ENCODE assay signal across 16 cellular contexts in the genomic region with DNA sequence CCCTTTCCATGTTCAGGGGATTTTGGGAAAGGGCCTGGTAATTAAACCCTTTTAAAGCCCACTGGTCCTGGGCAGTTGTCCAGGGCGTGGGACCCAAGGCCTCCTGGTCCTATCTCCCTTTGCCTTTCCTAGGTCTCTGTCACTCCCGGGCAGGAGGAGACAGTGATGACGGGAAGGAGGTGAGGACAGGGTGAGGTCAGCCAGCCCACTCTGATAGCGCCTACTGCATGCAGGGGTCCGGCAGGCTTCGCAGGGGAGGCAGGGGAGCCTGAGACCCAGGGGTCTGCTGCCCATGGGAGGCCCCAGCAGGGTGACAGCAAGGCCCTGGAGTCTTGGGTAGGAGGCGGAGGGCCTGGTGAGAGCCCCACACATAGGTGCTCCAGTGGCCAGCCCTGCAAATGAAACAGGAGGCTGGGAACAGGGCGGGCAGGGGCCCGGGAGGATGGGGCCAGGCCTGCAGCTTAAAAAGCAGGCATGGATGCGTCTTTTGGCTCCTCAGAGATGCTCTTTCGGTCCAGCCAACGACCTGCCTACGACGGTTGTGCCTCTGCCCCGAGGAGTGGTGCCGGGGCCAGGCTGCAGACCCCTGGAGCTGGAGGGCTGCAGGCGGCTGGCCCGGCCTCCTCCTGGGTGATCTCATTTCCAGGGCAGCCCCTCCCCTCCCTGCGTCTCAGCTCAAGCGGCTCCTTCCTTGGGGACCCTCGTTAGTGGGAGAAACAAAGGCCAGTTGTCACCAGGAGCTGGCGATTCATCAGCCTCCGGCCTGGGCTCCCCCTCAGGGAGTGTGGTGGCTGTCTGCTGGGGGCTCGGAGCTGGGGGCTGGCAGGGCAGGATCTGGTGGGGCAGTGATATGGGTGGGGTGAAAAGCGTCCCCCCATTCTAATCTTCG. TPM values are rescaled to one million over a fixed set of nuclear protein-coding genes. Genes with fewer than 3 reads are reported as not detected.
DNase-seq lines count a peak whose midpoint lies in the region; ATAC-seq and TF ChIP-seq lines count a peak whose summit lies in the region.
"Had no signal": no experiment of that assay in that cellular context is flagged by ENCODE, and none has a peak within 500 bp of the region (broad histone marks: within the 10 kb centered on the region; RNA-seq: fewer than 3 reads in every experiment).

No MANE protein-coding gene starts in this region.

- no peaks in the 10 kb centered on the region for H3K36me3 ChIP-seq in right lobe of liver
- no peaks in the 10 kb centered on the region for H3K36me3 ChIP-seq in trophoblast cell (ENCODE audit: control insufficient read depth in 1 of 2, insufficient read depth in 2 of 2, low read length in 2 of 2)
- H3K36me3 ChIP-seq in tibial nerve, result no peaks in the 10 kb centered on the region

- H3K14ac ChIP-seq in trophoblast cell (ENCODE audit: low read length), result peak overlapping the region; percentile 37

- no CpG with 5 or more reads among the region's 26 CpGs for WGBS in right lobe of liver (ENCODE audit: insufficient coverage, low coverage, low lambda C conversion rate, missing lambda C conversion rate)
- WGBS in trophoblast cell (ENCODE audit: extremely low coverage, insufficient coverage, insufficient read length), result no CpG with 5 or more reads among the region's 26 CpGs
- 63 to 78% methylated on average over 23 of the region's 26 CpGs for WGBS in tibial nerve, 2 donors

- H3K18ac ChIP-seq in trophoblast cell (ENCODE audit: low read length), result peak overlapping the region; percentile 20

- no peak overlapping the region for H4K91ac ChIP-seq in trophoblast cell (ENCODE audit: low read depth, low read length)

- peaks cover 0 to 2% (median 0%) of the 10 kb centered on the region in 7 donors for H3K9me3 Mint-ChIP-seq in CD14-positive monocyte
- H3K9me3 Mint-ChIP-seq in T-helper 2 cell treated with Interferon-gamma antibody and Interleukin-4, amounts not matched to agents 5 μg/mL and 100 μg/mL, for 36 hours, result no peaks in the 10 kb centered on the region
- H3K9me3 Mint-ChIP-seq: activated naive CD8-positive, alpha-beta T cell treated with anti-CD3 and anti-CD28 coated beads, Interleukin-2, amount 10 ng/mL, durations not matched to agents 7 days and 5 days had no signal

- H3K36me3 Mint-ChIP-seq in CD14-positive monocyte, result peaks cover 0 to 2% of the 10 kb centered on the region in 2 donors
- H3K36me3 Mint-ChIP-seq in T-helper 2 cell treated with Interferon-gamma antibody and Interleukin-4, amounts not matched to agents 5 μg/mL and 100 μg/mL, for 36 hours (ENCODE audit: low read depth), result no peaks in the 10 kb centered on the region
- H3K36me3 Mint-ChIP-seq: activated naive CD8-positive, alpha-beta T cell treated with anti-CD3 and anti-CD28 coated beads, Interleukin-2, amount 10 ng/mL, durations not matched to agents 7 days and 5 days had no signal

- H4K12ac ChIP-seq in trophoblast cell (ENCODE audit: low read depth, low read length), result no peak overlapping the region

- TF ChIP-seq EP300 in tibial nerve (IDR thresholded peaks at IDR 0.05), result no peak

- TF ChIP-seq CTCF in CD14-positive monocyte (IDR thresholded peaks at IDR 0.05) (no peak), right lobe of liver (IDR thresholded peaks at IDR 0.05) (no peak), tibial nerve (IDR thresholded peaks at IDR 0.05) (no peak)

- DNase-seq in CD14-positive monocyte (ENCODE audit: low spot score) (peak; percentile 37), Right ventricle myocardium superior (peak; percentile 29), right lobe of liver (peak in 2 of 3 donors; percentile 49 to 55), trophoblast cell (no peak), tibial nerve (ENCODE audit: low spot score in 2 of 2) (no peak), SKM-1 (lab: John Stamatoyannopoulos, UW; ENCODE audit: unreplicated experiment) (no peak)
- no peak for DNase-seq in T-helper 2 cell treated with Interferon-gamma antibody and Interleukin-4, amounts not matched to agents 5 μg/mL and 100 μg/mL, for 36 hours (ENCODE audit: low spot score)
- no peak for DNase-seq in activated naive CD4-positive, alpha-beta T cell (lab: John Stamatoyannopoulos, UW)
- DNase-seq: activated CD4-positive, alpha-beta T cell treated with anti-CD3 and anti-CD28 coated beads for 4 hours; activated naive CD8-positive, alpha-beta T cell treated with anti-CD3 and anti-CD28 coated beads, Interleukin-2, amount 10 ng/mL, durations not matched to agents 7 days and 5 days; NCI-H1417; NCI-H524 treated with DMSO at 0.1 percent for 48 hours; stimulated activated CD4-positive, alpha-beta T cell treated with anti-CD3 and anti-CD28 coated beads, Interleukin-4, amount 100 ng/mL, for 4 hours had no signal

- H3K4me1 ChIP-seq in right lobe of liver (peaks cover 0 to 64% (median 26%) of the 10 kb centered on the region in 4 donors), trophoblast cell (ENCODE audit: control insufficient read depth in 1 of 2, insufficient read depth in 2 of 2, low read length in 2 of 2) (peaks cover 10 to 36% of the 10 kb centered on the region in 2 experiments), tibial nerve (peaks cover 0 to 64% (median 35%) of the 10 kb centered on the region in 4 donors)

- H3K27ac Mint-ChIP-seq in CD14-positive monocyte, result no peak overlapping the region
- no peak overlapping the region for H3K27ac Mint-ChIP-seq in T-helper 2 cell treated with Interferon-gamma antibody and Interleukin-4, amounts not matched to agents 5 μg/mL and 100 μg/mL, for 36 hours
- H3K27ac Mint-ChIP-seq: activated naive CD8-positive, alpha-beta T cell treated with anti-CD3 and anti-CD28 coated beads, Interleukin-2, amount 10 ng/mL, durations not matched to agents 7 days and 5 days; B cell had no signal

- H3K9me3 ChIP-seq in right lobe of liver (no peaks in the 10 kb centered on the region), trophoblast cell (ENCODE audit: insufficient read depth, low read depth, low read length) (no peaks in the 10 kb centered on the region), tibial nerve (no peaks in the 10 kb centered on the region)
- H3K9me3 ChIP-seq: body of pancreas had no signal

- peak overlapping the region; percentile 29 for H2AK5ac ChIP-seq in trophoblast cell (ENCODE audit: low read length)

- peak overlapping the region in 1 of 3 donors; percentile 99 for H3K27ac ChIP-seq in right lobe of liver
- no peak overlapping the region for H3K27ac ChIP-seq in trophoblast cell (ENCODE audit: low read depth, low read length)
- H3K27ac ChIP-seq in tibial nerve, result peak overlapping the region in 2 of 4 donors; percentile 64 to 99
- H3K27ac ChIP-seq: body of pancreas, coronary artery had no signal

- intact Hi-C loops in CD14-positive monocyte (cut with micrococcal nuclease) (loop anchor here (5.0 to 10.0 kb wide), 5 partner anchors 75 to 255 kb away; a partner anchor contains a TSS), Right ventricle myocardium superior (cut with DNase I) (no loop called here), right lobe of liver (cut with DNase I) (loop anchor here (5.0 to 10.0 kb wide), 3 partner anchors 52 to 145 kb away; no protein-coding TSS in a partner anchor)

- no peak overlapping the region for H3K9ac ChIP-seq in trophoblast cell (ENCODE audit: low read length)

- H3K4me3 ChIP-seq in right lobe of liver, result no peak overlapping the region
- H3K4me3 ChIP-seq in trophoblast cell (ENCODE audit: low read depth, low read length), result no peak overlapping the region
- no peak overlapping the region for H3K4me3 ChIP-seq in tibial nerve
- H3K4me3 ChIP-seq: body of pancreas, coronary artery had no signal

- no peak overlapping the region for H3K23ac ChIP-seq in trophoblast cell (ENCODE audit: low read length)

- no peak for TF ChIP-seq POLR2A in right lobe of liver (IDR thresholded peaks at IDR 0.05)
- TF ChIP-seq POLR2A in tibial nerve (IDR thresholded peaks at IDR 0.05), result no peak

- H3K79me1 ChIP-seq in trophoblast cell (ENCODE audit: low read length), result peaks cover 4% of the 10 kb centered on the region

- peak overlapping the region; percentile 9 for H2BK120ac ChIP-seq in trophoblast cell (ENCODE audit: insufficient read depth, low read length, poor library complexity)

- H3K79me2 ChIP-seq in trophoblast cell (ENCODE audit: control insufficient read depth, insufficient read depth, low read length, poor library complexity), result no peaks in the 10 kb centered on the region

- H4K8ac ChIP-seq in trophoblast cell (ENCODE audit: low read depth, low read length), result no peak overlapping the region

- no peak overlapping the region for H3K4ac ChIP-seq in trophoblast cell (ENCODE audit: low read depth, low read length)

- H3K4me1 Mint-ChIP-seq in CD14-positive monocyte, result peaks cover 21% of the 10 kb centered on the region
- H3K4me1 Mint-ChIP-seq in T-helper 2 cell treated with Interferon-gamma antibody and Interleukin-4, amounts not matched to agents 5 μg/mL and 100 μg/mL, for 36 hours (ENCODE audit: low read depth), result peaks cover under 1% of the 10 kb centered on the region

- H2BK5ac ChIP-seq in trophoblast cell (ENCODE audit: low read depth, low read length, poor library complexity), result no peak overlapping the region

- H3K27me3 ChIP-seq in right lobe of liver (no peaks in the 10 kb centered on the region), trophoblast cell (ENCODE audit: insufficient read depth, low read length) (no peaks in the 10 kb centered on the region), tibial nerve (no peaks in the 10 kb centered on the region)
- H3K27me3 ChIP-seq: body of pancreas had no signal

- peaks cover 30 to 57% (median 34%) of the 10 kb centered on the region in 3 donors for H3K27me3 Mint-ChIP-seq in CD14-positive monocyte (ENCODE audit: low read depth in 3 of 3)
- peaks cover 11% of the 10 kb centered on the region for H3K27me3 Mint-ChIP-seq in T-helper 2 cell treated with Interferon-gamma antibody and Interleukin-4, amounts not matched to agents 5 μg/mL and 100 μg/mL, for 36 hours (ENCODE audit: low read depth)
- H3K27me3 Mint-ChIP-seq: B cell had no signal

- H3K4me3 Mint-ChIP-seq in CD14-positive monocyte, result peak overlapping the region in 1 of 2 donors; percentile 30
- no peak overlapping the region for H3K4me3 Mint-ChIP-seq in T-helper 2 cell treated with Interferon-gamma antibody and Interleukin-4, amounts not matched to agents 5 μg/mL and 100 μg/mL, for 36 hours
- H3K4me3 Mint-ChIP-seq: activated naive CD8-positive, alpha-beta T cell treated with anti-CD3 and anti-CD28 coated beads, Interleukin-2, amount 10 ng/mL, durations not matched to agents 7 days and 5 days; B cell had no signal

- no peak overlapping the region for H3K4me2 ChIP-seq in trophoblast cell (ENCODE audit: low read length)

- no peak overlapping the region for H2BK12ac ChIP-seq in trophoblast cell (ENCODE audit: low read length)

- H2AFZ ChIP-seq in trophoblast cell (ENCODE audit: insufficient read depth, low read length, poor library complexity), result peak overlapping the region; percentile 33

- ATAC-seq in Right ventricle myocardium superior (ENCODE audit: poor library complexity), result no peak
- ATAC-seq in right lobe of liver, result no peak
- ATAC-seq: body of pancreas had no signal

RNA-seq across cellular contexts. Expression of a gene that starts 6.7 kb away (rescaled TPM):
- 10 to 100 TPM; 15.8 to 23.2 TPM for polyA plus RNA-seq in CD14-positive monocyte
- total RNA-seq in Right ventricle myocardium superior (89.0 TPM), right lobe of liver (100 to 1,000 TPM; 105 to 165 (median 131) TPM), tibial nerve (10 to 100 TPM; 53.5 to 61.5 (median 56.5) TPM)
- 31.7 and 33.2 TPM in 2 replicates for polyA plus RNA-seq in trophoblast cell (2013)

Comparison
In these comparisons a context has a peak if more than half of its experiments do, and no peak if none do; other contexts are left out.
1. DNase-seq: peak in CD14-positive monocyte (single experiment), Right ventricle myocardium superior (single experiment) and right lobe of liver (2 of 3); none in trophoblast cell (0 of 2), T-helper 2 cell treated with Interferon-gamma antibody and Interleukin-4, amounts not matched to agents 5 μg/mL and 100 μg/mL, for 36 hours (single experiment), activated naive CD4-positive, alpha-beta T cell (0 of 4), tibial nerve (0 of 2) and SKM-1 (single experiment).